11 cellular contexts compared by ENCODE assay signal in genomic region chr11:9601876-9602199, GRCh38. TPM values are rescaled to one million over a fixed set of nuclear protein-coding genes. Genes with fewer than 3 reads are reported as not detected.
DNase-seq lines count a peak whose midpoint lies in the region; ATAC-seq lines count a peak whose summit lies in the region.
"Had no signal": no experiment of that assay in that cellular context is flagged by ENCODE, and none has a peak within 500 bp of the region (broad histone marks: within the 10 kb centered on the region; RNA-seq: fewer than 3 reads in every experiment).

No MANE protein-coding gene starts in this region.

- H3K4me2 ChIP-seq in BLaER1: peak overlapping the region; percentile 73

- ATAC-seq in GM18868 (IDR thresholded peaks at IDR 0.05; ENCODE audit: unreplicated experiment) (peak; percentile 21), esophagus mucosa (peak; percentile 15), HG02759 (IDR thresholded peaks at IDR 0.05; ENCODE audit: unreplicated experiment) (no peak), HG02623 (IDR thresholded peaks at IDR 0.05; ENCODE audit: unreplicated experiment) (no peak), HG03460 (IDR thresholded peaks at IDR 0.05; ENCODE audit: unreplicated experiment) (no peak)

- H3K4me3 ChIP-seq in BLaER1: peak overlapping the region; percentile 30; the same call in 1 of the 2 replicates
- no peak overlapping the region for H3K4me3 ChIP-seq in NT2/D1 (ENCODE audit: insufficient read length, low read depth)
- H3K4me3 ChIP-seq: suprapubic skin had no signal

- H3K27me3 ChIP-seq in BLaER1 (peaks cover 7% of the 10 kb centered on the region; the same call in 1 of the 2 replicates), NT2/D1 (ENCODE audit: insufficient read depth, insufficient read length) (no peaks in the 10 kb centered on the region)
- H3K27me3 ChIP-seq: dorsolateral prefrontal cortex, suprapubic skin had no signal

- H3K9ac ChIP-seq in BLaER1 (no peak overlapping the region), NT2/D1 (ENCODE audit: insufficient read length, low read depth) (peak overlapping the region; percentile 39)

- H3K9me3 ChIP-seq in BLaER1: no peaks in the 10 kb centered on the region
- H3K9me3 ChIP-seq in NT2/D1 (ENCODE audit: insufficient read depth, low read length): no peaks in the 10 kb centered on the region
- H3K9me3 ChIP-seq: suprapubic skin had no signal

- H3K36me3 ChIP-seq in BLaER1: no peaks in the 10 kb centered on the region
- H3K36me3 ChIP-seq in NT2/D1 (ENCODE audit: insufficient read depth, insufficient read length, low read length): no peaks in the 10 kb centered on the region
- H3K36me3 ChIP-seq: suprapubic skin had no signal

- H4K20me1 ChIP-seq in BLaER1: peaks cover 14% of the 10 kb centered on the region; the same call in 1 of the 2 replicates

- H3K4me1 ChIP-seq in BLaER1: peaks cover 31% of the 10 kb centered on the region
- peaks cover 6% of the 10 kb centered on the region for H3K4me1 ChIP-seq in NT2/D1 (ENCODE audit: insufficient read depth, insufficient read length)

- DNase-seq in NT2/D1 (ENCODE audit: low read depth, low spot score) (no peak), NCI-H2029 (lab: John Stamatoyannopoulos, UW) (no peak)
- DNase-seq: dorsolateral prefrontal cortex, NCI-H446 had no signal

- no peak overlapping the region for H3K27ac ChIP-seq in BLaER1

RNA-seq across cellular contexts. Expression of gene WEE1, which starts 28.4 kb away (rescaled TPM):
- total RNA-seq in esophagus mucosa: 18.4 TPM

Comparison
In these comparisons a context has a peak if more than half of its experiments do, and no peak if none do; other contexts are left out.
1. ATAC-seq: peak in GM18868 (single experiment) and esophagus mucosa (single experiment); none in HG02759 (single experiment), HG02623 (single experiment) and HG03460 (single experiment).